ENCODE assay signal across 8 cellular contexts in the genomic region with DNA sequence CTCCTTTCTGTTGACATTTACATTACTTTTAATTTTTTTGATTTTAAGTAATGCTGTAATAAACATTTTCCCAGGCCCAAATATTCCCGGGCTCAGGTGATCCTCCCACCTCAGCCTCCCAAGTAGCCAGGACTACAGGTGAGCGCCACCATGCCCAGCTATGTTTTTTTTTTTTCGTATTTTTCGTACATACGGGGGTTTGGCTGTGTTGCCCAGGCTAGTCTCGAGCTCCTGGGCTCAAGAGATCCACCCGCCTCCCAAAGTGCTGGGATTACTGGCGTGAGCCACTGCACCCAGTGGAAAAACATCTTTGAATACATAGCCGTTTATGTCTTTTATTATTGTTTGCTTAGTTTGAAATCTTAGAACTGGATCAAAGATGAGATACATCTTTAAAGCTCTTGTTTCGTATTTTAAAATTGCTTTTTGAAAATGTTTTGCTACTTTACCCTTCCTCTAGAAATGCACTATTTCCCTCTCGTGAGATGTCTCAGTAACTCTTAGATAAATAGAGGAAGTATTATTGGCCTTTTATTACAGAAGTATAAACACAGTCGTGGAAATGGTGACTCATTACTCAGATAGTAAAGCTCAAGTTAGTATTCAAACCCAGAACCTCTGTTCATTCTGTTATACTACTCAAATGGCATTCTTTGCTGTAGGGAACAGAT. TPM values are rescaled to one million over a fixed set of nuclear protein-coding genes. Genes with fewer than 3 reads are reported as not detected.
DNase-seq lines count a peak whose midpoint lies in the region; ATAC-seq, FAIRE-seq and TF ChIP-seq lines count a peak whose summit lies in the region.

No MANE protein-coding gene starts in this region.

- TF ChIP-seq RAD21 in GM12878 (IDR thresholded peaks at IDR 0.05; ENCODE audit: insufficient read depth, low read depth, low read length), result no peak

- intact Hi-C loops in GM12878 (cut with micrococcal nuclease; ENCODE audit: unreplicated experiment) (loop anchor here (10.0 kb wide), 1 partner anchor 317 kb away; no protein-coding TSS in a partner anchor), thyroid gland (cut with DNase I) (loop anchor here (10.0 kb wide), 1 partner anchor 83 kb away; a partner anchor contains a TSS)

- H3K36me3 ChIP-seq in GM12878 (ENCODE audit: control insufficient read depth in 2 of 2, insufficient read depth in 2 of 2, low read length in 1 of 2) (no peaks in the 10 kb centered on the region), thyroid gland (no peaks in the 10 kb centered on the region)

- TF ChIP-seq EP300 in GM12878 (IDR thresholded peaks at IDR 0.05; ENCODE audit: borderline replicate concordance in 1 of 2, control insufficient read depth in 1 of 2, low read depth in 2 of 2, low read length in 2 of 2), result no peak; a peak in 1 of 4 replicates

- BruUV-seq in GM12878 (replicated peaks; lab: Mats Ljungman, UMichigan), result no TSS peak

- TF ChIP-seq POLR2A in GM12878 (IDR thresholded peaks at IDR 0.05; ENCODE audit: low read depth, low read length) (no peak), thyroid gland (IDR thresholded peaks at IDR 0.05) (no peak)

- H3K9me3 ChIP-seq in GM12878 (replicated peaks; ENCODE audit: control insufficient read depth, insufficient read depth, low read length) (peaks cover 3% of the 10 kb centered on the region; the same call in 2 of the 3 replicates), thyroid gland (no peaks in the 10 kb centered on the region)

- SMC1A ChIA-PET in GM12878 (lab: Charles Lee; ENCODE audit: uncharacterized antibody, unreplicated experiment), result interaction anchor here (1.2 to 4.0 kb wide), 11 partner anchors 11 to 86 kb away, joined by 3 to 28 read pairs (median 6); a partner anchor contains a TSS

- H3K4me1 ChIP-seq in GM12878 (ENCODE audit: control insufficient read depth, insufficient read depth, low read length) (peaks cover 3% of the 10 kb centered on the region), thyroid gland (peaks cover 15 to 17% of the 10 kb centered on the region in 2 donors)

- H3K4me3 ChIP-seq in GM08714 (ENCODE audit: low read length) (peak overlapping the region; percentile 92), GM12878 (peak overlapping the region; percentile 87), thyroid gland (replicated peaks in 1 of 3) (no peak overlapping the region)

- peak overlapping the region; percentile 89 for H3K27ac ChIP-seq in GM12878 (ENCODE audit: control insufficient read depth, insufficient read depth)
- peak overlapping the region in 1 of 3 donors; percentile 4 for H3K27ac ChIP-seq in thyroid gland

- in situ Hi-C loops in GM12878 (cut with MboI), result no loop called here

- H3K27me3 ChIP-seq in GM12878 (replicated peaks in 1 of 2; ENCODE audit: control insufficient read depth in 2 of 2, insufficient read depth in 2 of 2, low read length in 1 of 2) (no peaks in the 10 kb centered on the region), thyroid gland (no peaks in the 10 kb centered on the region)

- WGBS in GM12878 (ENCODE audit: insufficient coverage, insufficient replicate concordance, low lambda C conversion rate, missing lambda C conversion rate), result 12% methylated on average over 12 of the region's 12 CpGs
- WGBS in thyroid gland, 2 donors, result 66 to 76% methylated on average over 12 of the region's 12 CpGs

- no peak for FAIRE-seq in GM12878 (lab: Jason Lieb, UNC)

- POLR2A ChIA-PET in GM12878 (lab: Charles Lee), result interaction anchor here (0.6 to 5.9 kb wide), 5 partner anchors 16 to 593 kb away, joined by 3 to 44 read pairs (median 7); a partner anchor contains a TSS

- RAD21 ChIA-PET in GM12878 (lab: Charles Lee; ENCODE audit: unreplicated experiment), result interaction anchor here (1.5 to 5.5 kb wide), 6 partner anchors 16 to 83 kb away, joined by 3 to 33 read pairs (median 30); no protein-coding TSS in a partner anchor

- H3K79me2 ChIP-seq in GM12878 (ENCODE audit: control insufficient read depth, insufficient read depth, low read length), result peaks cover 71% of the 10 kb centered on the region

- no peak overlapping the region for H2AFZ ChIP-seq in GM12878 (ENCODE audit: control insufficient read depth, low read depth, low read length)

- CTCF ChIA-PET in GM12878 (lab: Yijun Ruan, JAX), result interaction anchor here (0.5 to 2.0 kb wide), 5 partner anchors 16 to 336 kb away, joined by 3 to 9 read pairs (median 3); no protein-coding TSS in a partner anchor

- peak; percentile 72 for DNase-seq in NAMALWA (ENCODE audit: low spot score)
- no peak for DNase-seq in GM12878 (ENCODE audit: low read depth, low spot score)
- DNase-seq in lung microvascular endothelial cell (ENCODE audit: low read depth in 2 of 2), result peak; percentile 79 to 88
- DNase-seq in thyroid gland, result no peak
- DNase-seq in NK-92 treated with Interleukin-12 subunit alpha and Interleukin-12 subunit beta, amount 100 ng/mL, for 24 hours (lab: John Stamatoyannopoulos, UW), result no peak
- no peak for DNase-seq in DMS 273 (lab: John Stamatoyannopoulos, UW; ENCODE audit: unreplicated experiment)

- peak overlapping the region; percentile 95 for H3K9ac ChIP-seq in GM12878 (ENCODE audit: control insufficient read depth, insufficient read depth, low read length)

- ATAC-seq in GM12878, result peak; percentile 4; the same call in 1 of the 3 replicates
- no peak for ATAC-seq in HG02678 (IDR thresholded peaks at IDR 0.05; ENCODE audit: unreplicated experiment)

- TF ChIP-seq CTCF in GM12878 (IDR thresholded peaks at IDR 0.05 in 2 of 3, conservative IDR thresholded peaks at IDR 0.05 in 1 of 3; ENCODE audit: control insufficient read depth in 2 of 3, extremely low read depth in 1 of 3, insufficient read depth in 1 of 3, low read depth in 3 of 3, low read length in 3 of 3) (no peak), thyroid gland (IDR thresholded peaks at IDR 0.05) (no peak)

- H4K20me1 ChIP-seq in GM12878 (ENCODE audit: control insufficient read depth, insufficient read depth), result no peaks in the 10 kb centered on the region; the same call in 1 of the 2 replicates

- H3K4me2 ChIP-seq in GM12878 (ENCODE audit: control insufficient read depth, insufficient read depth), result peak overlapping the region; percentile 77

TF ChIP-seq in GM12878, 131 proteins besides CTCF, POLR2A, EP300 and RAD21:
- TF ChIP-seq BRCA1 (IDR thresholded peaks at IDR 0.05; ENCODE audit: low read depth, low read length) (no peak), ZNF622 (IDR thresholded peaks at IDR 0.05) (no peak), HDGF (IDR thresholded peaks at IDR 0.05) (no peak), BCL11A (IDR thresholded peaks at IDR 0.05; ENCODE audit: low read depth, low read length) (no peak), ATF7 (IDR thresholded peaks at IDR 0.05; ENCODE audit: low read depth) (0 out of 2 replicates have a peak, but pooled peaks have one; percentile 30), MYC (IDR thresholded peaks at IDR 0.05; ENCODE audit: insufficient read depth, insufficient read length, insufficient replicate concordance, low read length, severe bottlenecking) (no peak), CREB1 (IDR thresholded peaks at IDR 0.05; ENCODE audit: low read depth) (no peak)
- TF ChIP-seq, protein P1, sequence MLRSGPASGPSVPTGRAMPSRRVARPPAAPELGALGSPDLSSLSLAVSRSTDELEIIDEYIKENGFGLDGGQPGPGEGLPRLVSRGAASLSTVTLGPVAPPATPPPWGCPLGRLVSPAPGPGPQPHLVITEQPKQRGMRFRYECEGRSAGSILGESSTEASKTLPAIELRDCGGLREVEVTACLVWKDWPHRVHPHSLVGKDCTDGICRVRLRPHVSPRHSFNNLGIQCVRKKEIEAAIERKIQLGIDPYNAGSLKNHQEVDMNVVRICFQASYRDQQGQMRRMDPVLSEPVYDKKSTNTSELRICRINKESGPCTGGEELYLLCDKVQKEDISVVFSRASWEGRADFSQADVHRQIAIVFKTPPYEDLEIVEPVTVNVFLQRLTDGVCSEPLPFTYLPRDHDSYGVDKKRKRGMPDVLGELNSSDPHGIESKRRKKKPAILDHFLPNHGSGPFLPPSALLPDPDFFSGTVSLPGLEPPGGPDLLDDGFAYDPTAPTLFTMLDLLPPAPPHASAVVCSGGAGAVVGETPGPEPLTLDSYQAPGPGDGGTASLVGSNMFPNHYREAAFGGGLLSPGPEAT (IDR thresholded peaks at IDR 0.05; ENCODE audit: low read depth), result 0 out of 2 replicates have a peak, but pooled peaks have one; percentile 12

RNA-seq across cellular contexts. Expression of a gene that starts 2.4 kb away (rescaled TPM):
- 550 and 614 TPM in 2 replicates for total RNA-seq in GM12878 (2013; cell fraction: nucleolus; rRNA removed)
- total RNA-seq in GM12878 (2014; rRNA removed), result 71.6 and 89.8 TPM in 2 replicates
- 110 and 115 TPM in 2 replicates for total RNA-seq in GM12878 (2014; rRNA removed; fragmentation: Illumina TruSeq; extraction: Trizol)
- 50.2 and 52.0 TPM in 2 replicates for total RNA-seq in GM12878 (2021)
- polyA plus RNA-seq in GM12878 (2011; ENCODE audit: low read depth), result 23.0 TPM
- 67.5 and 103 TPM in 2 replicates for polyA plus RNA-seq in GM12878 (2011; rRNA removed)
- 16.0 and 18.7 TPM in 2 replicates for polyA plus RNA-seq in GM12878 (2011; cell fraction: cytosol; rRNA removed)
- 72.0 and 77.0 TPM in 2 replicates for polyA plus RNA-seq in GM12878 (2011; cell fraction: nucleus; rRNA removed)
- polyA plus RNA-seq in GM12878 (2012), result 30.4 and 40.3 TPM in 2 replicates
- 64.2 and 87.8 TPM in 2 replicates for polyA plus RNA-seq in GM12878 (2014; fragmentation: Illumina TruSeq; extraction: Trizol)
- 1 to 10 TPM; 6.0 to 7.2 TPM for polyA plus RNA-seq in GM12878 (2014; fragmentation: Nextera tagmentation; extraction: Ambion mirVana)
- polyA plus RNA-seq in GM12878 (2014; rRNA removed), result 44.0 and 45.4 TPM in 2 replicates
- 10 to 100 TPM; 16.5 to 17.5 TPM for polyA plus RNA-seq in GM12878 (2016; fragmentation: Nextera tagmentation; extraction: Ambion mirVana)
- polyA minus RNA-seq in GM12878 (2011; rRNA and poly(A)+ RNA removed), result 62.1 and 99.8 TPM in 2 replicates
- 42.8 and 52.2 TPM in 2 replicates for polyA minus RNA-seq in GM12878 (2011; cell fraction: cytosol; rRNA and poly(A)+ RNA removed)
- polyA minus RNA-seq in GM12878 (2011; cell fraction: nucleus; rRNA and poly(A)+ RNA removed), result 122 and 196 TPM in 2 replicates
- total RNA-seq in lung microvascular endothelial cell, result 32.7 and 46.4 TPM in 2 replicates
- 100 to 1,000 TPM in 1 of 4 donors, 10 to 100 TPM in 3; 70.7 to 125 (median 76.8) TPM for total RNA-seq in thyroid gland

Comparison
In these comparisons a context has a peak if more than half of its experiments do, and no peak if none do; other contexts are left out.
1. H3K4me3 ChIP-seq: peak in GM08714 (single experiment) and GM12878 (single experiment); none in thyroid gland (0 of 3).
2. DNase-seq: peak in NAMALWA (single experiment) and lung microvascular endothelial cell (2 of 2); none in GM12878 (single experiment), thyroid gland (0 of 2), NK-92 treated with Interleukin-12 subunit alpha and Interleukin-12 subunit beta, amount 100 ng/mL, for 24 hours (single experiment) and DMS 273 (single experiment).